Comparison of ENCODE assay signal across 31 cellular contexts in the genomic region with DNA sequence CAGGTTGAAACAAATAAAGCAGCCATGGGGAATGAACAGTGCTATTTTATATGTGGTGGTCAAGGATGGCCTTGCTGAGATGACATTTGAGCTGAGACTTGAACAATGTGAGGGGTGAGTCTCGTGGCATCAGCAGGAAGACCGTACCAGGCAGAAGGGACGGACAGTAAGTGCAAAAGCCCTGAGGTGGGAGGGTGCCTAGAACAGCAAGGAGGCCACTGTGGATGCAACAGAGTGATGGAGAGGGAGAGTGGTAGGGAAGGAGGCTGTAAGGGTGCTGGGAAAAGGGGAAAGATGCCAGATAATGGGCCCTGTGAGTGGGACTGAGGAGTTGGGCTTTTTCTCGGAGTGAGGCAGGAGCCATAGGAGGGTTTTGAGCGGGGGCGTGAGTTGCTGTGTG. TPM values are rescaled to one million over a fixed set of nuclear protein-coding genes. Genes with fewer than 3 reads are reported as not detected.
"Had no signal": no experiment of that assay in that cellular context is flagged by ENCODE, and none has a peak within 500 bp of the region (broad histone marks: within the 10 kb centered on the region; RNA-seq: fewer than 3 reads in every experiment).

No MANE protein-coding gene starts in this region.

- H3K27ac ChIP-seq: ovary, parathyroid adenoma, psoas muscle, skin epidermis, spleen, suprapubic skin, testis, tibial artery, transverse colon, upper lobe of right lung, uterus had no signal

- H3K27ac Mint-ChIP-seq: naive thymus-derived CD8-positive, alpha-beta T cell; natural killer cell treated with Interleukin-12 subunit alpha and Interleukin-12 subunit beta and Interleukin-15 and Interleukin-18, amount 100 ng/mL, for 72 hours; nephron progenitor cell; progenitor cell of endocrine pancreas; stimulated activated memory B cell treated with anti-CD40 and anti-IgM and Interleukin-4, amounts not matched to agents 10 μg/mL and 1 μg/mL and 100 μg/mL, for 72 hours; stimulated activated naive CD8-positive, alpha-beta T cell treated with anti-CD3 and anti-CD28 coated beads, Interleukin-15, amount 100 ng/mL, for 72 hours; type B pancreatic cell had no signal

- H3K36me3 Mint-ChIP-seq: natural killer cell treated with Interleukin-12 subunit alpha and Interleukin-12 subunit beta and Interleukin-15 and Interleukin-18, amount 100 ng/mL, for 72 hours; stimulated activated memory B cell treated with anti-CD40 and anti-IgM and Interleukin-4, amounts not matched to agents 10 μg/mL and 1 μg/mL and 100 μg/mL, for 72 hours; type B pancreatic cell had no signal

- H3K4me3 ChIP-seq: ovary, psoas muscle, skin epidermis, smooth muscle cell, spleen, suprapubic skin, testis, tibial artery, transverse colon, upper lobe of right lung, uterus had no signal

- DNase-seq: naive thymus-derived CD8-positive, alpha-beta T cell; nephron progenitor cell; occipital lobe; ovary; psoas muscle; right cardiac atrium; spleen; stimulated activated CD4-positive, alpha-beta T cell treated with anti-CD3 and anti-CD28 coated beads, Interleukin-12 subunit alpha, Interleukin-12 subunit beta, amount 100 ng/mL, for 4 hours; stimulated activated CD4-positive, alpha-beta T cell treated with anti-CD3 and anti-CD28 coated beads, Interleukin-1b, Interleukin-23, amount 100 ng/mL, for 48 hours; stimulated activated CD4-positive, alpha-beta T cell treated with anti-CD3 and anti-CD28 coated beads, Interleukin-4, amount 100 ng/mL, for 1 hour; stimulated activated CD4-positive, alpha-beta T cell treated with anti-CD3 and anti-CD28 coated beads, Interleukin-4, amount 100 ng/mL, for 4 hours; stimulated activated CD8-positive, alpha-beta memory T cell treated with anti-CD3 and anti-CD28 coated beads, Interleukin-4, amount 100 ng/mL, for 48 hours; stimulated activated naive CD4-positive, alpha-beta T cell; stimulated activated naive CD8-positive, alpha-beta T cell treated with anti-CD3 and anti-CD28 coated beads, Interleukin-15, amount 100 ng/mL, for 72 hours; stimulated activated naive CD8-positive, alpha-beta T cell treated with anti-CD3 and anti-CD28 coated beads, Interleukin-15, Interleukin-2, amounts not matched to agents 100 U/mL and 50 U/mL, for 24 hours; substantia nigra; testis; tibial artery; transverse colon; upper lobe of right lung; uterus had no signal

- H3K9ac ChIP-seq: parathyroid adenoma had no signal

- ATAC-seq: naive thymus-derived CD8-positive, alpha-beta T cell; right cardiac atrium; sciatic nerve; stimulated activated memory B cell treated with anti-CD40 and anti-IgM and Interleukin-4, amounts not matched to agents 10 μg/mL and 1 μg/mL and 100 μg/mL, for 72 hours; stimulated activated naive CD8-positive, alpha-beta T cell treated with anti-CD3 and anti-CD28 coated beads, Interleukin-15, amount 100 ng/mL, for 72 hours; stimulated activated naive CD8-positive, alpha-beta T cell treated with anti-CD3 and anti-CD28 coated beads, Interleukin-15, Interleukin-2, amounts not matched to agents 100 U/mL and 50 U/mL, for 24 hours; upper lobe of right lung had no signal

- H3K27me3 ChIP-seq: ovary, testis, tibial artery, transverse colon, uterus had no signal

- H2AFZ ChIP-seq: parathyroid adenoma had no signal

- H3K9me3 ChIP-seq: ovary, psoas muscle, spleen, suprapubic skin, testis, tibial artery, transverse colon, upper lobe of right lung, uterus had no signal

- H3K4me1 ChIP-seq: parathyroid adenoma, psoas muscle, suprapubic skin, tibial artery, transverse colon, upper lobe of right lung, uterus had no signal

- H3K36me3 ChIP-seq: ovary, spleen, suprapubic skin, tibial artery, transverse colon, upper lobe of right lung, uterus had no signal

- H3K9me3 Mint-ChIP-seq: natural killer cell treated with Interleukin-12 subunit alpha and Interleukin-12 subunit beta and Interleukin-15 and Interleukin-18, amount 100 ng/mL, for 72 hours; nephron progenitor cell; neural crest cell; stimulated activated memory B cell treated with anti-CD40 and anti-IgM and Interleukin-4, amounts not matched to agents 10 μg/mL and 1 μg/mL and 100 μg/mL, for 72 hours; stimulated activated naive CD8-positive, alpha-beta T cell treated with anti-CD3 and anti-CD28 coated beads, Interleukin-15, amount 100 ng/mL, for 72 hours; type B pancreatic cell had no signal

- H3K4me3 Mint-ChIP-seq: naive thymus-derived CD8-positive, alpha-beta T cell; natural killer cell treated with Interleukin-12 subunit alpha and Interleukin-12 subunit beta and Interleukin-15 and Interleukin-18, amount 100 ng/mL, for 72 hours; nephron progenitor cell; neural crest cell; stimulated activated memory B cell treated with anti-CD40 and anti-IgM and Interleukin-4, amounts not matched to agents 10 μg/mL and 1 μg/mL and 100 μg/mL, for 72 hours; stimulated activated naive CD8-positive, alpha-beta T cell treated with anti-CD3 and anti-CD28 coated beads, Interleukin-15, amount 100 ng/mL, for 72 hours; type B pancreatic cell had no signal

- H3K4me2 ChIP-seq: smooth muscle cell had no signal

- H3K4me1 Mint-ChIP-seq: neural crest cell; stimulated activated memory B cell treated with anti-CD40 and anti-IgM and Interleukin-4, amounts not matched to agents 10 μg/mL and 1 μg/mL and 100 μg/mL, for 72 hours; stimulated activated naive CD8-positive, alpha-beta T cell treated with anti-CD3 and anti-CD28 coated beads, Interleukin-15, amount 100 ng/mL, for 72 hours had no signal

RNA-seq across cellular contexts. Expression of gene KCNB1, which starts 11.5 kb away (rescaled TPM):
- total RNA-seq: natural killer cell treated with Interleukin-12 subunit alpha and Interleukin-12 subunit beta and Interleukin-15 and Interleukin-18, amount 100 ng/mL, for 72 hours; smooth muscle cell had no signal
- polyA plus RNA-seq: naive thymus-derived CD8-positive, alpha-beta T cell; smooth muscle cell had no signal
